23 cellular contexts compared by ENCODE assay signal in the genomic region with DNA sequence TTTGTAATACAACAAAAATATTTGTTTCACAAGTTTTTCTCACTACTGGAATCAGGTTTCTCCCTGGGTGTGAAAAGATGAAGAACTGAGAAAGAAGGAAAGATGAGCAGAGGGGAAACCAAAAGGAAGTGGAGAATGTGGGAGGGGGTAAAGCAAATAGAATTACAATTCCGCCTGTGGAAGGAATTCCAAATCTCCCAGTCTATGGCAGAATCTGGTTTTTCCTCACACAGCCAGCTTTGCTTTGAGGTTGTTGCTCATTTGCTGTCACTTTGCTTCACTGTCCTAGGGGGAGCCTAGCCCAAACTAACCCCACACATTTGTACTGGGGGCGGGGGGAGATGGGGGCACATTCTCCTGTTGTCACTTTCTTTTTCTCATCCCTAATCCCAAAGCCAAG. TPM values are rescaled to one million over a fixed set of nuclear protein-coding genes. Genes with fewer than 3 reads are reported as not detected.
DNase-seq lines count a peak whose midpoint lies in the region; ATAC-seq and TF ChIP-seq lines count a peak whose summit lies in the region.
"Had no signal": no experiment of that assay in that cellular context is flagged by ENCODE, and none has a peak within 500 bp of the region (broad histone marks: within the 10 kb centered on the region; RNA-seq: fewer than 3 reads in every experiment).

No MANE protein-coding gene starts in this region.

- no peak overlapping the region for H4K5ac ChIP-seq in H9 (ENCODE audit: insufficient read length, low read depth, low read length)

- peaks cover 13% of the 10 kb centered on the region for H3K4me1 ChIP-seq in H9 (ENCODE audit: insufficient read depth, low read length)
- H3K4me1 ChIP-seq in endodermal cell (ENCODE audit: control insufficient read depth, insufficient read depth, low read length): peaks cover 7% of the 10 kb centered on the region
- H3K4me1 ChIP-seq in osteoblast (ENCODE audit: insufficient read depth, low read length): no peaks in the 10 kb centered on the region
- no peaks in the 10 kb centered on the region for H3K4me1 ChIP-seq in PC-9 (replicated peaks; ENCODE audit: insufficient read depth)
- H3K4me1 ChIP-seq in GM23248 (ENCODE audit: insufficient read depth): no peaks in the 10 kb centered on the region
- H3K4me1 ChIP-seq: SJCRH30 had no signal

- no peak overlapping the region for H2BK5ac ChIP-seq in H9 (ENCODE audit: insufficient read length, low read length)

- H3K36me3 ChIP-seq in endodermal cell (ENCODE audit: control insufficient read depth, insufficient read depth, low read length): no peaks in the 10 kb centered on the region
- no peaks in the 10 kb centered on the region for H3K36me3 ChIP-seq in osteoblast (ENCODE audit: insufficient read depth, low read length)
- no peaks in the 10 kb centered on the region for H3K36me3 ChIP-seq in PC-9 (ENCODE audit: low read depth)
- H3K36me3 ChIP-seq in GM23248 (ENCODE audit: low read depth): no peaks in the 10 kb centered on the region
- H3K36me3 ChIP-seq: BLaER1, SJCRH30 had no signal

- no peak overlapping the region for H3K4ac ChIP-seq in H9 (ENCODE audit: low read depth, low read length)

- H3K27me3 ChIP-seq in H9 (ENCODE audit: insufficient read depth, low read length) (no peaks in the 10 kb centered on the region), endodermal cell (ENCODE audit: control insufficient read depth, insufficient read depth, low read length, poor library complexity, severe bottlenecking) (no peaks in the 10 kb centered on the region), osteoblast (ENCODE audit: insufficient read depth, low read length) (peaks cover 28% of the 10 kb centered on the region), PC-9 (ENCODE audit: insufficient read depth, low read depth) (no peaks in the 10 kb centered on the region), GM23248 (replicated peaks; ENCODE audit: insufficient read depth) (no peaks in the 10 kb centered on the region; the same call in 1 of the 2 replicates)
- H3K27me3 ChIP-seq: BLaER1, SJCRH30 had no signal

- H2AK5ac ChIP-seq in H9 (ENCODE audit: insufficient read length, low read length): no peak overlapping the region

- H4K91ac ChIP-seq in H9 (ENCODE audit: insufficient read length, low read depth, low read length): no peak overlapping the region

- H3K9me3 Mint-ChIP-seq in H9: peaks cover 16 to 22% of the 10 kb centered on the region in 2 experiments
- H3K9me3 Mint-ChIP-seq in endodermal cell: peaks cover 27% of the 10 kb centered on the region

- TF ChIP-seq CTCF in H9 (conservative IDR thresholded peaks at IDR 0.05): no peak
- no peak for TF ChIP-seq CTCF in endodermal cell (conservative IDR thresholded peaks at IDR 0.05)
- TF ChIP-seq CTCF in osteoblast (IDR thresholded peaks at IDR 0.05; ENCODE audit: extremely low read depth, low read depth, low read length): no peak
- no peak for TF ChIP-seq CTCF in PC-9 (conservative IDR thresholded peaks at IDR 0.05)

- no peak overlapping the region for H3K14ac ChIP-seq in H9 (ENCODE audit: insufficient read depth, low read length)

- H3K23me2 ChIP-seq in H9 (ENCODE audit: insufficient read length, low read depth, low read length, poor library complexity, severe bottlenecking): no peaks in the 10 kb centered on the region

- no peak overlapping the region for H2BK12ac ChIP-seq in H9 (ENCODE audit: insufficient read length, low read depth, low read length)

- H3K23ac ChIP-seq in H9 (ENCODE audit: insufficient read length, low read depth, low read length): no peak overlapping the region

- H2BK120ac ChIP-seq in H9 (ENCODE audit: low read depth, low read length, poor library complexity, severe bottlenecking): no peak overlapping the region

- H2BK15ac ChIP-seq in H9 (ENCODE audit: low read depth, low read length): no peak overlapping the region

- H3F3A ChIP-seq in PC-9 (ENCODE audit: insufficient read depth, low read depth) (no peaks in the 10 kb centered on the region), GM23248 (ENCODE audit: insufficient read depth) (no peaks in the 10 kb centered on the region)

- no peaks in the 10 kb centered on the region for H4K20me1 ChIP-seq in H9 (ENCODE audit: control insufficient read depth, insufficient read depth, insufficient read length)
- H4K20me1 ChIP-seq in osteoblast (ENCODE audit: insufficient read depth, low read length): no peaks in the 10 kb centered on the region
- H4K20me1 ChIP-seq in PC-9 (ENCODE audit: insufficient read depth): no peaks in the 10 kb centered on the region
- H4K20me1 ChIP-seq in GM23248 (ENCODE audit: insufficient read depth): no peaks in the 10 kb centered on the region
- H4K20me1 ChIP-seq: BLaER1 had no signal

- peaks cover 34 to 38% of the 10 kb centered on the region in 2 experiments for H3K4me1 Mint-ChIP-seq in H9
- H3K4me1 Mint-ChIP-seq in endodermal cell: peaks cover 52% of the 10 kb centered on the region

- no CpG with 5 or more reads among the region's 2 CpGs for WGBS in H9 (ENCODE audit: extremely low coverage, insufficient read length, low lambda C conversion rate)
- 57 to 59% methylated on average over 1 to 2 of the region's 2 CpGs for WGBS in endodermal cell (ENCODE audit: insufficient coverage in 1 of 2, insufficient read length in 1 of 2), 2 experiments
- WGBS in GM23248 (ENCODE audit: low coverage in 1 of 2, low lambda C conversion rate in 2 of 2, missing lambda C conversion rate in 2 of 2), 2 experiments: 87 to 97% methylated on average over 2 of the region's 2 CpGs

- H4K8ac ChIP-seq in H9 (replicated peaks; ENCODE audit: insufficient read length, low read depth, low read length): no peak overlapping the region

- H3K56ac ChIP-seq in H9 (ENCODE audit: insufficient read length, low read depth, low read length): no peak overlapping the region

- BruUV-seq in PC-9 (replicated peaks; lab: Mats Ljungman, UMichigan): no TSS peak

- CTCF ChIA-PET in PC-9 (lab: Charles Lee): interaction anchor here (0.6 kb wide), 1 partner anchor 418 kb away, joined by 13 read pairs; no protein-coding TSS in a partner anchor

- no peak overlapping the region for H3K18ac ChIP-seq in H9 (ENCODE audit: insufficient read length, low read depth, low read length)

- peak overlapping the region; percentile 8 for H3K27ac ChIP-seq in H9 (ENCODE audit: insufficient read length, low read depth, low read length)
- H3K27ac ChIP-seq in endodermal cell (ENCODE audit: low read depth, low read length): no peak overlapping the region
- H3K27ac ChIP-seq in osteoblast (ENCODE audit: low read depth, low read length): no peak overlapping the region
- no peak overlapping the region for H3K27ac ChIP-seq in PC-9
- no peak overlapping the region for H3K27ac ChIP-seq in GM23248
- H3K27ac ChIP-seq: BLaER1, SJCRH30 had no signal

- no peaks in the 10 kb centered on the region for H3K9me2 ChIP-seq in PC-9 (ENCODE audit: insufficient read depth)
- no peaks in the 10 kb centered on the region for H3K9me2 ChIP-seq in GM23248 (ENCODE audit: insufficient read depth)

- H3K9ac ChIP-seq in H9 (ENCODE audit: extremely low read depth, insufficient read length, low read length) (no peak overlapping the region), endodermal cell (ENCODE audit: extremely low read depth, low read length, poor library complexity, severe bottlenecking) (no peak overlapping the region), GM23248 (no peak overlapping the region)
- H3K9ac ChIP-seq: BLaER1 had no signal

- no peaks in the 10 kb centered on the region; the same call in 1 of the 2 replicates for H3K27me3 Mint-ChIP-seq in H9 (ENCODE audit: low read depth)
- H3K27me3 Mint-ChIP-seq in endodermal cell (ENCODE audit: insufficient read depth): no peaks in the 10 kb centered on the region

- peaks cover 12 to 17% (median 16%) of the 10 kb centered on the region in 3 experiments for H3K36me3 Mint-ChIP-seq in H9 (ENCODE audit: insufficient read depth in 1 of 3, low read depth in 3 of 3)
- peaks cover 27% of the 10 kb centered on the region for H3K36me3 Mint-ChIP-seq in endodermal cell (ENCODE audit: low read depth)
- H3K36me3 Mint-ChIP-seq: CD4-positive, CD25-positive, alpha-beta regulatory T cell had no signal

- H3K4me3 ChIP-seq in endodermal cell (ENCODE audit: low read length): no peak overlapping the region
- no peak overlapping the region for H3K4me3 ChIP-seq in osteoblast (ENCODE audit: insufficient read depth, low read length)
- no peak overlapping the region for H3K4me3 ChIP-seq in PC-9
- no peak overlapping the region for H3K4me3 ChIP-seq in GM23248
- H3K4me3 ChIP-seq: BLaER1, SJCRH30 had no signal

- no peak overlapping the region for H2BK20ac ChIP-seq in H9 (ENCODE audit: low read depth, low read length, poor library complexity, severe bottlenecking)

- DNase-seq in H9: no peak
- peak; percentile 71 for DNase-seq in endodermal cell
- peak; percentile 20 for DNase-seq in iPS-NIHi11 (ENCODE audit: low spot score)
- DNase-seq in osteoblast (ENCODE audit: insufficient read length, low spot score, missing footprints): peak; percentile 53
- no peak for DNase-seq in PC-9
- DNase-seq in GM19240 (ENCODE audit: insufficient read length, low spot score): no peak
- no peak for DNase-seq in GM23248
- DNase-seq: CD4-positive, CD25-positive, alpha-beta regulatory T cell; Kasumi-1; NCI-H1105 treated with DMSO at 0.1 percent for 48 hours; NCI-H1694; NCI-H2029 treated with DMSO at 0.1 percent for 48 hours; NCI-H446 treated with DMSO at 0.1 percent for 48 hours; NCI-H526; NCI-H82; NK-92 treated with Interleukin-12 subunit alpha and Interleukin-12 subunit beta, amount 100 ng/mL, for 24 hours; PC-3; SJCRH30 had no signal

- H3K4me3 Mint-ChIP-seq in H9 (no peak overlapping the region), endodermal cell (peak overlapping the region; percentile 15)
- H3K4me3 Mint-ChIP-seq: CD4-positive, CD25-positive, alpha-beta regulatory T cell had no signal

- H3K79me1 ChIP-seq in H9 (ENCODE audit: insufficient read depth, low read depth, low read length, poor library complexity, severe bottlenecking): no peaks in the 10 kb centered on the region

- no peaks in the 10 kb centered on the region for H3K9me3 ChIP-seq in H9 (ENCODE audit: control insufficient read depth, low read depth, low read length)
- peaks cover 24% of the 10 kb centered on the region for H3K9me3 ChIP-seq in endodermal cell (ENCODE audit: control insufficient read depth, low read length)
- no peaks in the 10 kb centered on the region for H3K9me3 ChIP-seq in osteoblast (ENCODE audit: low read depth, low read length)
- H3K9me3 ChIP-seq in PC-9 (ENCODE audit: insufficient read depth, low read depth): no peaks in the 10 kb centered on the region
- no peaks in the 10 kb centered on the region for H3K9me3 ChIP-seq in GM23248 (ENCODE audit: low read depth)
- H3K9me3 ChIP-seq: BLaER1, SJCRH30 had no signal

- H3T11ph ChIP-seq in H9 (ENCODE audit: low read length): no peak overlapping the region

- H3K4me2 ChIP-seq in H9 (ENCODE audit: insufficient read depth, insufficient read length, low read length): peak overlapping the region; percentile 17
- H3K4me2 ChIP-seq in osteoblast (ENCODE audit: insufficient read depth, low read length): no peak overlapping the region
- no peak overlapping the region for H3K4me2 ChIP-seq in PC-9
- no peak overlapping the region for H3K4me2 ChIP-seq in GM23248 (ENCODE audit: unreplicated experiment)
- H3K4me2 ChIP-seq: BLaER1 had no signal

- no peak overlapping the region for H2AFZ ChIP-seq in H9 (ENCODE audit: low read length)
- no peak overlapping the region for H2AFZ ChIP-seq in osteoblast (ENCODE audit: low read length)
- H2AFZ ChIP-seq in PC-9: no peak overlapping the region
- no peak overlapping the region for H2AFZ ChIP-seq in GM23248

- in situ Hi-C loops in GM23248 (cut with MboI): loop anchor here (25.0 kb wide), 1 partner anchor 639 kb away; a partner anchor contains a TSS

- intact Hi-C loops in PC-9 (cut with micrococcal nuclease; ENCODE audit: unreplicated experiment): no loop called here

- POLR2A ChIA-PET in PC-9 (lab: Charles Lee; ENCODE audit: unreplicated experiment): no interaction called here

- H3K27ac Mint-ChIP-seq in H9 (peak overlapping the region; percentile 33 to 84 (median 77); a peak in 5 of 7 replicates), endodermal cell (peak overlapping the region; percentile 28)

- no peaks in the 10 kb centered on the region for H3K79me2 ChIP-seq in H9 (ENCODE audit: insufficient read depth, low read length)
- H3K79me2 ChIP-seq in osteoblast (ENCODE audit: insufficient read depth, low read length): no peaks in the 10 kb centered on the region
- H3K79me2 ChIP-seq in PC-9 (ENCODE audit: low read depth): no peaks in the 10 kb centered on the region
- no peaks in the 10 kb centered on the region for H3K79me2 ChIP-seq in GM23248 (ENCODE audit: insufficient read depth)

- no peak for ATAC-seq in GM18909 (IDR thresholded peaks at IDR 0.05; ENCODE audit: poor library complexity, unreplicated experiment)
- ATAC-seq: HCT116, PC-3, Right ventricle myocardium inferior, SK-N-SH treated with all-trans-retinoic acid at 6 μM for 48 hours had no signal

RNA-seq across cellular contexts. Expression of a gene that starts 43.9 kb away (rescaled TPM):
- 100 TPM in 2 replicates for total RNA-seq in H9 (2021)
- 100 to 1,000 TPM in 1 of 2 donors, 10 to 100 TPM in 1; 98.0 to 119 TPM for total RNA-seq in endodermal cell
- polyA plus RNA-seq in endodermal cell (2013, experiment 1 of 2): 125 TPM
- polyA plus RNA-seq in endodermal cell (2013, experiment 2 of 2): 122 TPM
- total RNA-seq in osteoblast: 232 and 297 TPM in 2 replicates
- 57.3 and 60.3 TPM in 2 replicates for total RNA-seq in PC-9 (2021)
- total RNA-seq in GM23248 (2014; rRNA removed; shearing (Covaris generic)): 110 and 129 TPM in 2 replicates
- 82.2 and 83.0 TPM in 2 replicates for polyA plus RNA-seq in GM23248 (2016; fragmentation: Nextera tagmentation; extraction: Ambion mirVana)

Comparison
In these comparisons a context has a peak if more than half of its experiments do, and no peak if none do; other contexts are left out.
1. DNase-seq: peak in endodermal cell (single experiment), iPS-NIHi11 (single experiment) and osteoblast (single experiment); none in H9 (single experiment), PC-9 (0 of 2), GM19240 (single experiment) and GM23248 (single experiment).